In the genomic region with DNA sequence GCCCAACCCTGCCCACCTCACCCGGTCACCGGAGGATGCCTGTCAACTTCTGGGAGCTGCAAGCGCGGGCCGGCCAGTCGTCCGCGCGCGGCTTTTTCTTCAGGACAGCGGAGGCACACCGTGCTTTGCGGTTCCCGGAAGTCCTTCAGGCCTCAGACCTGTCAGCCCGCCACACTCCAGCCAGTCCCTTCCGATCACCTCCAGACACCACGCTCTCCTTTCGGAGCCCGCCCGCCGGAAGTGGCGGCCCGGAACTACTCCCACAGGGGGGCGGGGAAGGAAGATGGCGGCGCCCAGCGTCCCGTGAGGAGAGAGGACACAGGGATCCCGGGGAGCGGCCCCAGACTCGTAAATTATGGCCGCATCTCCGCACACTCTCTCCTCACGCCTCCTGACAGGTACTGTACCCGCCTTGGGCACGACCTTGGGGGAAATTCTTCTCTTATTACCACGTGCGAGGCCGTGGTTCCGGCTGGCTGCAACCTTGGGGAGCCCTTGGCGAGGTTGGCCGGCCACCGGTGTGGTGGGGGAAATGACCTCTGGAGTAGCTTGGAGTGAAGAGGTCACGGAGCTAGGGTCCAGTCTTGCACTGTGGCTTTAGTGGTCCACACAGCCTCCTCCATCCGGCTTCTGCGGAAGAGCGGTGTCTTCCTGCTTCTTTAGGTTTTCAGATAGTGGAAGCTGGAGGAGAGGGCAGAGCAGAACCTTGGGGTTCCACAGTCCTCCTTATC, we compare ENCODE assay signal across 1 cellular context.
TF ChIP-seq lines count a peak whose summit lies in the region.

COX10 (plus strand) TSS at position 254 of the 731 bp plus-strand sequence; CDS start at position 356, 102 bp downstream.

TF ChIP-seq in GM12878, 131 proteins besides CTCF, POLR2A, EP300 and RAD21 (continued from another document and continues in another):
- TF ChIP-seq NKRF (conservative IDR thresholded peaks at IDR 0.05) (peak; percentile 88), CHD4 (IDR thresholded peaks at IDR 0.05) (no peak), RFX5 (IDR thresholded peaks at IDR 0.05; ENCODE audit: low read depth, low read length) (no peak), ZBTB4 (CRISPR knock-in tag; IDR thresholded peaks at IDR 0.05) (no peak), CHD2 (IDR thresholded peaks at IDR 0.05; ENCODE audit: borderline replicate concordance, low read depth, low read length) (peak; percentile 80; the same call in 1 of the 2 replicates), HDGF (IDR thresholded peaks at IDR 0.05) (no peak), RELA (IDR thresholded peaks at IDR 0.05; ENCODE audit: borderline replicate concordance, partially characterized antibody) (no peak), KLF5 (IDR thresholded peaks at IDR 0.05; ENCODE audit: partially characterized antibody) (peak; percentile 50), BHLHE40 (IDR thresholded peaks at IDR 0.05; ENCODE audit: borderline replicate concordance in 1 of 2, low read depth in 2 of 2, low read length in 1 of 2) (peak; percentile 63 to 77; a peak in 3 of 4 replicates), SPI1 (IDR thresholded peaks at IDR 0.05; ENCODE audit: borderline replicate concordance, insufficient read depth, low read depth, low read length) (no peak), USF1 (IDR thresholded peaks at IDR 0.05; ENCODE audit: borderline replicate concordance, extremely low read length, insufficient read depth, low read depth, low read length) (no peak), PAX5 (IDR thresholded peaks at IDR 0.05; ENCODE audit: borderline replicate concordance, low read depth, low read length) (peak; percentile 74; the same call in 1 of the 2 replicates), SMAD1 (IDR thresholded peaks at IDR 0.05; ENCODE audit: low read depth, partially characterized antibody) (no peak), BCL3 (IDR thresholded peaks at IDR 0.05; ENCODE audit: borderline replicate concordance, insufficient read depth, low read depth, low read length, poor library complexity, severe bottlenecking) (no peak), E4F1 (IDR thresholded peaks at IDR 0.05; ENCODE audit: borderline replicate concordance, partially characterized antibody) (peak; percentile 61), HCFC1 (IDR thresholded peaks at IDR 0.05; ENCODE audit: low read length) (peak; percentile 65; the same call in 1 of the 2 replicates), SREBF2 (IDR thresholded peaks at IDR 0.05; ENCODE audit: low read length) (0 out of 2 replicates have a peak, but pooled peaks have one; percentile 37), TBL1XR1 (IDR thresholded peaks at IDR 0.05; ENCODE audit: low read depth, low read length) (peak; percentile 86; the same call in 1 of the 2 replicates), EED (IDR thresholded peaks at IDR 0.05; ENCODE audit: low read depth) (no peak), CBX5 (IDR thresholded peaks at IDR 0.05; ENCODE audit: low read depth) (no peak), BCL11A (IDR thresholded peaks at IDR 0.05; ENCODE audit: low read depth, low read length) (0 out of 2 replicates have a peak, but pooled peaks have one; percentile 8), EZH2 (IDR thresholded peaks at IDR 0.05; ENCODE audit: borderline replicate concordance, control insufficient read depth, low read depth, low read length) (no peak), CREM (IDR thresholded peaks at IDR 0.05; ENCODE audit: low read depth) (peak; percentile 94), MYC (IDR thresholded peaks at IDR 0.05; ENCODE audit: insufficient read depth, insufficient read length, insufficient replicate concordance, low read length, severe bottlenecking) (peak; percentile 96), CBX3 (IDR thresholded peaks at IDR 0.05; ENCODE audit: borderline replicate concordance, low read depth) (no peak), EGR1 (IDR thresholded peaks at IDR 0.05; ENCODE audit: borderline replicate concordance in 1 of 2, low read depth in 2 of 2, low read length in 2 of 2) (peak; percentile 18 to 73), ZNF207 (IDR thresholded peaks at IDR 0.05; ENCODE audit: borderline replicate concordance) (0 out of 2 replicates have a peak, but pooled peaks have one; percentile 19), FOS (IDR thresholded peaks at IDR 0.05; ENCODE audit: borderline replicate concordance, extremely low read depth, insufficient read length) (no peak), PKNOX1 (IDR thresholded peaks at IDR 0.05) (peak; percentile 86), ATF7 (IDR thresholded peaks at IDR 0.05; ENCODE audit: low read depth) (0 out of 2 replicates have a peak, but pooled peaks have one; percentile 34), BRCA1 (IDR thresholded peaks at IDR 0.05; ENCODE audit: low read depth, low read length) (no peak)
- TF ChIP-seq, protein P1, sequence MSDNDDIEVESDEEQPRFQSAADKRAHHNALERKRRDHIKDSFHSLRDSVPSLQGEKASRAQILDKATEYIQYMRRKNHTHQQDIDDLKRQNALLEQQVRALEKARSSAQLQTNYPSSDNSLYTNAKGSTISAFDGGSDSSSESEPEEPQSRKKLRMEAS (IDR thresholded peaks at IDR 0.05; ENCODE audit: low read depth, low read length), result peak; percentile 90
- TF ChIP-seq, protein P2, sequence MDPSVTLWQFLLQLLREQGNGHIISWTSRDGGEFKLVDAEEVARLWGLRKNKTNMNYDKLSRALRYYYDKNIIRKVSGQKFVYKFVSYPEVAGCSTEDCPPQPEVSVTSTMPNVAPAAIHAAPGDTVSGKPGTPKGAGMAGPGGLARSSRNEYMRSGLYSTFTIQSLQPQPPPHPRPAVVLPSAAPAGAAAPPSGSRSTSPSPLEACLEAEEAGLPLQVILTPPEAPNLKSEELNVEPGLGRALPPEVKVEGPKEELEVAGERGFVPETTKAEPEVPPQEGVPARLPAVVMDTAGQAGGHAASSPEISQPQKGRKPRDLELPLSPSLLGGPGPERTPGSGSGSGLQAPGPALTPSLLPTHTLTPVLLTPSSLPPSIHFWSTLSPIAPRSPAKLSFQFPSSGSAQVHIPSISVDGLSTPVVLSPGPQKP (IDR thresholded peaks at IDR 0.05; ENCODE audit: low read depth, low read length), result peak; percentile 92; the same call in 1 of the 2 replicates
- TF ChIP-seq, protein P3, sequence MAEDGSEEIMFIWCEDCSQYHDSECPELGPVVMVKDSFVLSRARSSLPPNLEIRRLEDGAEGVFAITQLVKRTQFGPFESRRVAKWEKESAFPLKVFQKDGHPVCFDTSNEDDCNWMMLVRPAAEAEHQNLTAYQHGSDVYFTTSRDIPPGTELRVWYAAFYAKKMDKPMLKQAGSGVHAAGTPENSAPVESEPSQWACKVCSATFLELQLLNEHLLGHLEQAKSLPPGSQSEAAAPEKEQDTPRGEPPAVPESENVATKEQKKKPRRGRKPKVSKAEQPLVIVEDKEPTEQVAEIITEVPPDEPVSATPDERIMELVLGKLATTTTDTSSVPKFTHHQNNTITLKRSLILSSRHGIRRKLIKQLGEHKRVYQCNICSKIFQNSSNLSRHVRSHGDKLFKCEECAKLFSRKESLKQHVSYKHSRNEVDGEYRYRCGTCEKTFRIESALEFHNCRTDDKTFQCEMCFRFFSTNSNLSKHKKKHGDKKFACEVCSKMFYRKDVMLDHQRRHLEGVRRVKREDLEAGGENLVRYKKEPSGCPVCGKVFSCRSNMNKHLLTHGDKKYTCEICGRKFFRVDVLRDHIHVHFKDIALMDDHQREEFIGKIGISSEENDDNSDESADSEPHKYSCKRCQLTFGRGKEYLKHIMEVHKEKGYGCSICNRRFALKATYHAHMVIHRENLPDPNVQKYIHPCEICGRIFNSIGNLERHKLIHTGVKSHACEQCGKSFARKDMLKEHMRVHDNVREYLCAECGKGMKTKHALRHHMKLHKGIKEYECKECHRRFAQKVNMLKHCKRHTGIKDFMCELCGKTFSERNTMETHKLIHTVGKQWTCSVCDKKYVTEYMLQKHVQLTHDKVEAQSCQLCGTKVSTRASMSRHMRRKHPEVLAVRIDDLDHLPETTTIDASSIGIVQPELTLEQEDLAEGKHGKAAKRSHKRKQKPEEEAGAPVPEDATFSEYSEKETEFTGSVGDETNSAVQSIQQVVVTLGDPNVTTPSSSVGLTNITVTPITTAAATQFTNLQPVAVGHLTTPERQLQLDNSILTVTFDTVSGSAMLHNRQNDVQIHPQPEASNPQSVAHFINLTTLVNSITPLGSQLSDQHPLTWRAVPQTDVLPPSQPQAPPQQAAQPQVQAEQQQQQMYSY (CRISPR knock-in tag; IDR thresholded peaks at IDR 0.05), result no peak
- TF ChIP-seq, protein P4, sequence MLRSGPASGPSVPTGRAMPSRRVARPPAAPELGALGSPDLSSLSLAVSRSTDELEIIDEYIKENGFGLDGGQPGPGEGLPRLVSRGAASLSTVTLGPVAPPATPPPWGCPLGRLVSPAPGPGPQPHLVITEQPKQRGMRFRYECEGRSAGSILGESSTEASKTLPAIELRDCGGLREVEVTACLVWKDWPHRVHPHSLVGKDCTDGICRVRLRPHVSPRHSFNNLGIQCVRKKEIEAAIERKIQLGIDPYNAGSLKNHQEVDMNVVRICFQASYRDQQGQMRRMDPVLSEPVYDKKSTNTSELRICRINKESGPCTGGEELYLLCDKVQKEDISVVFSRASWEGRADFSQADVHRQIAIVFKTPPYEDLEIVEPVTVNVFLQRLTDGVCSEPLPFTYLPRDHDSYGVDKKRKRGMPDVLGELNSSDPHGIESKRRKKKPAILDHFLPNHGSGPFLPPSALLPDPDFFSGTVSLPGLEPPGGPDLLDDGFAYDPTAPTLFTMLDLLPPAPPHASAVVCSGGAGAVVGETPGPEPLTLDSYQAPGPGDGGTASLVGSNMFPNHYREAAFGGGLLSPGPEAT (IDR thresholded peaks at IDR 0.05; ENCODE audit: low read depth), result peak; percentile 92
